1 cellular context compared by ENCODE assay signal in genomic region chr19:54158812-54159351, GRCh38.
TF ChIP-seq lines count a peak whose summit lies in the region.

No MANE protein-coding gene starts in this region.

TF ChIP-seq in liver, 16 proteins besides CTCF, POLR2A, EP300 and RAD21 (continued from another document):
- no peak for TF ChIP-seq MAX (IDR thresholded peaks at IDR 0.05)
TF ChIP-seq in liver: peak in this region for 0.
